Comparison of ENCODE assay signal across 23 cellular contexts in the genomic region with DNA sequence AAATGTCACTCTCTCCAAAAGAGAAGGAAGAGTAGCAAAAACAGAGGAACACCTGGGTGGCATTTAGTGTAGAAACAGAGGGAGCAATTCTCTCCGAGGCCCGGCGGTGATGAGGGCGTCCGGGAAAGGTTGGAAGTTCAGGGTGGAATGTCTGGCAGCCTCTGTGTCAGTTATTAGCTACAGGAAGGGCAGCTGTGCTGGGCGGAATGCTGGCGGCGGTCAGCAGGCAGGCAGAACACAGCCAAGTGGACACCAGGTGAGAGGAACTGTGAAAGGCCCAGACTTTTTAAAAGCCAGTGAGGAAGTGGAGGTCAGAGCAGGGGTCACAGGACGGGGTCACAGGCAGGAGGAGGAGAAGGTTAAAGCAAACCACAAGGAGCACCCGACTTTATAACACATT.
DNase-seq lines count a peak whose midpoint lies in the region; ATAC-seq, FAIRE-seq and TF ChIP-seq lines count a peak whose summit lies in the region.
"Had no signal": no experiment of that assay in that cellular context is flagged by ENCODE, and none has a peak within 500 bp of the region (broad histone marks: within the 10 kb centered on the region; RNA-seq: fewer than 3 reads in every experiment).

No MANE protein-coding gene starts in this region.

- no peaks in the 10 kb centered on the region for H3K79me2 ChIP-seq in neural progenitor cell (ENCODE audit: low read depth)
- H3K79me2 ChIP-seq: parathyroid adenoma had no signal

- H3K4me3 ChIP-seq in BLaER1, result no peak overlapping the region
- H3K4me3 ChIP-seq in SJCRH30, result no peak overlapping the region
- H3K4me3 ChIP-seq in right cardiac atrium (ENCODE audit: low read length), result no peak overlapping the region
- no peak overlapping the region for H3K4me3 ChIP-seq in neural progenitor cell
- H3K4me3 ChIP-seq in small intestine (ENCODE audit: low read depth in 1 of 2, low read length in 2 of 2), result no peak overlapping the region
- H3K4me3 ChIP-seq: dorsolateral prefrontal cortex, spleen had no signal

- TF ChIP-seq CTCF in neural progenitor cell (IDR thresholded peaks at IDR 0.05), result no peak

- H3K9me3 ChIP-seq in BLaER1 (no peaks in the 10 kb centered on the region), SJCRH30 (replicated peaks) (no peaks in the 10 kb centered on the region), right cardiac atrium (ENCODE audit: control insufficient read depth, low read length) (no peaks in the 10 kb centered on the region), neural progenitor cell (ENCODE audit: low read depth) (no peaks in the 10 kb centered on the region), small intestine (ENCODE audit: control insufficient read depth, low read depth) (no peaks in the 10 kb centered on the region)

- H3K4me2 ChIP-seq in BLaER1, result peak overlapping the region; percentile 86
- H3K4me2 ChIP-seq in neural progenitor cell, result no peak overlapping the region

- 52% methylated on average over 10 of the region's 10 CpGs for WGBS in right cardiac atrium
- 42 to 69% (median 61%) methylated on average over 10 of the region's 10 CpGs for WGBS in small intestine, 3 donors

- H3K36me3 ChIP-seq in BLaER1, result no peaks in the 10 kb centered on the region
- no peaks in the 10 kb centered on the region for H3K36me3 ChIP-seq in SJCRH30
- H3K36me3 ChIP-seq in neural progenitor cell, result no peaks in the 10 kb centered on the region
- H3K36me3 ChIP-seq in small intestine (ENCODE audit: control insufficient read depth in 2 of 2, insufficient read depth in 2 of 2, low read length in 2 of 2), result no peaks in the 10 kb centered on the region

- H3K27ac ChIP-seq in BLaER1 (no peak overlapping the region), SJCRH30 (peak overlapping the region; percentile 39), right cardiac atrium (ENCODE audit: low read length) (no peak overlapping the region), neural progenitor cell (no peak overlapping the region), small intestine (ENCODE audit: low read depth in 1 of 2, low read length in 1 of 2) (no peak overlapping the region)
- H3K27ac ChIP-seq: dorsolateral prefrontal cortex, epithelial cell of prostate, parathyroid adenoma, spleen had no signal

- H3K9me3 Mint-ChIP-seq in neural progenitor cell, result no peaks in the 10 kb centered on the region
- peaks cover 4% of the 10 kb centered on the region for H3K9me3 Mint-ChIP-seq in activated naive CD8-positive, alpha-beta T cell treated with anti-CD3 and anti-CD28 coated beads for 36 hours

- H3K27me3 Mint-ChIP-seq in neural progenitor cell (ENCODE audit: insufficient read depth, low read depth), result peaks cover 4% of the 10 kb centered on the region
- no peaks in the 10 kb centered on the region for H3K27me3 Mint-ChIP-seq in activated naive CD8-positive, alpha-beta T cell treated with anti-CD3 and anti-CD28 coated beads for 36 hours

- H3K36me3 Mint-ChIP-seq in neural progenitor cell, result no peaks in the 10 kb centered on the region
- H3K36me3 Mint-ChIP-seq in activated naive CD8-positive, alpha-beta T cell treated with anti-CD3 and anti-CD28 coated beads for 36 hours, result peaks cover 2% of the 10 kb centered on the region

- H3K27ac Mint-ChIP-seq in neural progenitor cell, result peak overlapping the region; percentile 4
- H3K27ac Mint-ChIP-seq in activated naive CD8-positive, alpha-beta T cell treated with anti-CD3 and anti-CD28 coated beads for 36 hours, result no peak overlapping the region
- H3K27ac Mint-ChIP-seq: CD14-positive monocyte had no signal

- H3K27me3 ChIP-seq in BLaER1 (peaks cover 18% of the 10 kb centered on the region), SJCRH30 (no peaks in the 10 kb centered on the region), right cardiac atrium (ENCODE audit: control insufficient read depth, insufficient read depth) (no peaks in the 10 kb centered on the region), neural progenitor cell (no peaks in the 10 kb centered on the region), small intestine (ENCODE audit: control insufficient read depth in 2 of 2, insufficient read depth in 2 of 2, low read length in 2 of 2) (no peaks in the 10 kb centered on the region)
- H3K27me3 ChIP-seq: dorsolateral prefrontal cortex, spleen had no signal

- H4K20me1 ChIP-seq in BLaER1 (peaks cover 61% of the 10 kb centered on the region), neural progenitor cell (ENCODE audit: low read depth) (peaks cover 4% of the 10 kb centered on the region)

- peaks cover 28% of the 10 kb centered on the region for H3K4me1 Mint-ChIP-seq in neural progenitor cell
- H3K4me1 Mint-ChIP-seq in activated naive CD8-positive, alpha-beta T cell treated with anti-CD3 and anti-CD28 coated beads for 36 hours, result peaks cover 21% of the 10 kb centered on the region

- DNase-seq in SJCRH30 (peak; percentile 32 to 44), right cardiac atrium (peak in 2 of 3 donors; percentile 67 to 74), neural progenitor cell (ENCODE audit: low spot score) (no peak), small intestine (no peak), T-helper 1 cell (no peak)
- no peak for DNase-seq in activated T-cell treated with anti-CD3 and anti-CD28 coated beads, Interleukin-2, amount 50 U/mL, for 1 hour
- DNase-seq in activated naive CD8-positive, alpha-beta T cell treated with anti-CD3 and anti-CD28 coated beads for 36 hours, result no peak
- DNase-seq: ACHN; activated CD4-positive, CD25-positive, alpha-beta regulatory T cell; activated T-cell treated with anti-CD3 and anti-CD28 coated beads, Interleukin-2, amount 50 U/mL, for 48 hours; dorsolateral prefrontal cortex; foreskin melanocyte; left colon; NCI-H1105; OCI-M1; spleen; stimulated activated CD4-positive, alpha-beta T cell treated with anti-CD3 and anti-CD28 coated beads, Interleukin-4, amount 100 ng/mL, for 4 hours had no signal

- ATAC-seq in right cardiac atrium, result peak; percentile 57 to 84
- ATAC-seq: left colon had no signal

- intact Hi-C loops in right cardiac atrium (cut with DNase I), result no loop called here

- H3K9ac ChIP-seq in BLaER1 (no peak overlapping the region), neural progenitor cell (no peak overlapping the region)
- H3K9ac ChIP-seq: parathyroid adenoma had no signal

- peaks cover 55% of the 10 kb centered on the region for H3K4me1 ChIP-seq in BLaER1
- peaks cover 24% of the 10 kb centered on the region for H3K4me1 ChIP-seq in SJCRH30
- H3K4me1 ChIP-seq in right cardiac atrium (ENCODE audit: control insufficient read depth, insufficient read depth, low read length), result peaks cover 3% of the 10 kb centered on the region
- H3K4me1 ChIP-seq in neural progenitor cell, result peaks cover 22% of the 10 kb centered on the region
- peaks cover 0 to 7% of the 10 kb centered on the region in 2 donors for H3K4me1 ChIP-seq in small intestine (ENCODE audit: control insufficient read depth in 2 of 2, insufficient read depth in 1 of 2, low read depth in 1 of 2, low read length in 1 of 2)
- H3K4me1 ChIP-seq: parathyroid adenoma had no signal

- H2AFZ ChIP-seq in neural progenitor cell (replicated peaks), result no peak overlapping the region
- H2AFZ ChIP-seq: parathyroid adenoma had no signal

- no peak for FAIRE-seq in small intestine (lab: Jason Lieb, UNC)
- FAIRE-seq: bronchial epithelial cell, G401.6 had no signal

- no peaks in the 10 kb centered on the region for H3F3A ChIP-seq in neural progenitor cell (ENCODE audit: low read depth)

- no peak overlapping the region for H3K4me3 Mint-ChIP-seq in neural progenitor cell
- H3K4me3 Mint-ChIP-seq in activated naive CD8-positive, alpha-beta T cell treated with anti-CD3 and anti-CD28 coated beads for 36 hours, result no peak overlapping the region
- H3K4me3 Mint-ChIP-seq: CD14-positive monocyte had no signal

Comparison
In these comparisons a context has a peak if more than half of its experiments do, and no peak if none do; other contexts are left out.
1. DNase-seq: peak in SJCRH30 (2 of 2) and right cardiac atrium (2 of 3); none in neural progenitor cell (single experiment), activated T-cell treated with anti-CD3 and anti-CD28 coated beads, Interleukin-2, amount 50 U/mL, for 1 hour (single experiment), small intestine (single experiment), activated naive CD8-positive, alpha-beta T cell treated with anti-CD3 and anti-CD28 coated beads for 36 hours (single experiment) and T-helper 1 cell (0 of 5).